16 cellular contexts compared by ENCODE assay signal in genomic region chr1:29800120-29800519, GRCh38.
DNase-seq lines count a peak whose midpoint lies in the region; ATAC-seq and TF ChIP-seq lines count a peak whose summit lies in the region.
"Had no signal": no experiment of that assay in that cellular context is flagged by ENCODE, and none has a peak within 500 bp of the region (broad histone marks: within the 10 kb centered on the region; RNA-seq: fewer than 3 reads in every experiment).

No MANE protein-coding gene starts in this region.

- no peak overlapping the region for H3K27ac Mint-ChIP-seq in stimulated activated effector memory CD8-positive, alpha-beta T cell treated with anti-CD3 and anti-CD28 coated beads, Interleukin-12 subunit alpha, Interleukin-12 subunit beta, amount 100 ng/mL, for 72 hours
- H3K27ac Mint-ChIP-seq in glutamatergic neuron (ENCODE audit: unreplicated experiment), result no peak overlapping the region
- H3K27ac Mint-ChIP-seq: CD8-positive, alpha-beta T cell; GM23338 had no signal

- TF ChIP-seq CTCF in GM13977 (IDR thresholded peaks at IDR 0.05; ENCODE audit: extremely low read depth, insufficient read depth, missing control alignments) (no peak), esophagus muscularis mucosa (IDR thresholded peaks at IDR 0.05) (no peak), glutamatergic neuron (IDR thresholded peaks at IDR 0.05; ENCODE audit: partially characterized antibody, unreplicated experiment) (no peak)

- H3K36me3 ChIP-seq in BLaER1, result no peaks in the 10 kb centered on the region
- H3K36me3 ChIP-seq in esophagus muscularis mucosa, result no peaks in the 10 kb centered on the region
- H3K36me3 ChIP-seq: BE2C had no signal

- no peaks in the 10 kb centered on the region for H3K27me3 ChIP-seq in BLaER1
- H3K27me3 ChIP-seq in esophagus muscularis mucosa, result peaks cover 0 to 46% (median 3%) of the 10 kb centered on the region in 4 donors
- H3K27me3 ChIP-seq: BE2C had no signal

- H4K20me1 ChIP-seq in BLaER1, result no peaks in the 10 kb centered on the region

- TF ChIP-seq POLR2A in esophagus muscularis mucosa (IDR thresholded peaks at IDR 0.05; ENCODE audit: low read depth), result no peak

- H3K27me3 Mint-ChIP-seq in glutamatergic neuron (ENCODE audit: unreplicated experiment), result peaks cover 2% of the 10 kb centered on the region

- H3K4me3 Mint-ChIP-seq in stimulated activated effector memory CD8-positive, alpha-beta T cell treated with anti-CD3 and anti-CD28 coated beads, Interleukin-12 subunit alpha, Interleukin-12 subunit beta, amount 100 ng/mL, for 72 hours, result no peak overlapping the region
- H3K4me3 Mint-ChIP-seq in glutamatergic neuron (ENCODE audit: unreplicated experiment), result no peak overlapping the region
- H3K4me3 Mint-ChIP-seq: CD8-positive, alpha-beta T cell; GM23338 had no signal

- ATAC-seq in stimulated activated effector memory CD8-positive, alpha-beta T cell treated with anti-CD3 and anti-CD28 coated beads, Interleukin-12 subunit alpha, Interleukin-12 subunit beta, amount 100 ng/mL, for 72 hours, result peak; percentile 21
- ATAC-seq in GM19452 (IDR thresholded peaks at IDR 0.05; ENCODE audit: unreplicated experiment), result no peak
- no peak for ATAC-seq in GM18870 (IDR thresholded peaks at IDR 0.05; ENCODE audit: unreplicated experiment)
- ATAC-seq: CD8-positive, alpha-beta T cell; GM23338; PC-3 had no signal

- H3K9me3 Mint-ChIP-seq in stimulated activated effector memory CD8-positive, alpha-beta T cell treated with anti-CD3 and anti-CD28 coated beads, Interleukin-12 subunit alpha, Interleukin-12 subunit beta, amount 100 ng/mL, for 72 hours, result no peaks in the 10 kb centered on the region
- peaks cover 5% of the 10 kb centered on the region for H3K9me3 Mint-ChIP-seq in glutamatergic neuron (ENCODE audit: unreplicated experiment)

- intact Hi-C loops in esophagus muscularis mucosa (cut with DNase I), result no loop called here

- H3K9ac ChIP-seq in BLaER1, result 0 out of 2 replicates have a peak overlapping the region, but pooled peaks have one; percentile 48

- H3K9me3 ChIP-seq in BLaER1 (peaks cover 22% of the 10 kb centered on the region), esophagus muscularis mucosa (peaks cover 0 to 19% (median 17%) of the 10 kb centered on the region in 4 donors)
- H3K9me3 ChIP-seq: BE2C had no signal

- H3K4me1 ChIP-seq in BLaER1 (peaks cover 58% of the 10 kb centered on the region), esophagus muscularis mucosa (peaks cover 0 to 11% (median 8%) of the 10 kb centered on the region in 4 donors)
- H3K4me1 ChIP-seq: BE2C had no signal

- H3K4me2 ChIP-seq in BLaER1, result peak overlapping the region; percentile 82
- H3K4me2 ChIP-seq: GM23338 had no signal

- DNase-seq in GM13977 (ENCODE audit: low spot score) (peak; percentile 3), esophagus muscularis mucosa (ENCODE audit: extremely low spot score) (peak; percentile 89), glutamatergic neuron (no peak)
- DNase-seq in stimulated activated effector memory CD8-positive, alpha-beta T cell treated with anti-CD3 and anti-CD28 coated beads, Interleukin-12 subunit alpha, Interleukin-12 subunit beta, amount 100 ng/mL, for 72 hours (ENCODE audit: low spot score in 2 of 2), result no peak
- DNase-seq: BE2C, DMS79, NCI-H1417 treated with DMSO at 0.1 percent for 48 hours, NCI-H2029 treated with DMSO at 0.1 percent for 48 hours, NCI-H748 treated with DMSO at 0.1 percent for 48 hours had no signal

- TF ChIP-seq EP300 in esophagus muscularis mucosa (IDR thresholded peaks at IDR 0.05), result no peak

- H3K36me3 Mint-ChIP-seq in stimulated activated effector memory CD8-positive, alpha-beta T cell treated with anti-CD3 and anti-CD28 coated beads, Interleukin-12 subunit alpha, Interleukin-12 subunit beta, amount 100 ng/mL, for 72 hours, result no peaks in the 10 kb centered on the region
- peaks cover 20% of the 10 kb centered on the region for H3K36me3 Mint-ChIP-seq in glutamatergic neuron (ENCODE audit: unreplicated experiment)
- H3K36me3 Mint-ChIP-seq: CD8-positive, alpha-beta T cell had no signal

- 0 out of 2 replicates have a peak overlapping the region, but pooled peaks have one; percentile 2 for H3K4me3 ChIP-seq in BLaER1
- H3K4me3 ChIP-seq in esophagus muscularis mucosa, result no peak overlapping the region
- H3K4me3 ChIP-seq: GM23338 had no signal

- in situ Hi-C loops in GM13977 (cut with MboI; ENCODE audit: low pct_unique_long_range_greater_than_20kb, low sequenced_read_pairs, unreplicated experiment), result no loop called here

- no peaks in the 10 kb centered on the region for H3K4me1 Mint-ChIP-seq in stimulated activated effector memory CD8-positive, alpha-beta T cell treated with anti-CD3 and anti-CD28 coated beads, Interleukin-12 subunit alpha, Interleukin-12 subunit beta, amount 100 ng/mL, for 72 hours
- peaks cover 10% of the 10 kb centered on the region for H3K4me1 Mint-ChIP-seq in glutamatergic neuron (ENCODE audit: low read depth, unreplicated experiment)
- H3K4me1 Mint-ChIP-seq: GM23338 had no signal

- WGBS in esophagus muscularis mucosa, result 93% methylated on average over 5 of the region's 5 CpGs

- H3K27ac ChIP-seq in BLaER1, result peak overlapping the region; percentile 77
- H3K27ac ChIP-seq in esophagus muscularis mucosa (replicated peaks in 1 of 4), result no peak overlapping the region
- H3K27ac ChIP-seq: RWPE1 had no signal

Comparison
In these comparisons a context has a peak if more than half of its experiments do, and no peak if none do; other contexts are left out.
1. DNase-seq: peak in GM13977 (single experiment) and esophagus muscularis mucosa (single experiment); none in stimulated activated effector memory CD8-positive, alpha-beta T cell treated with anti-CD3 and anti-CD28 coated beads, Interleukin-12 subunit alpha, Interleukin-12 subunit beta, amount 100 ng/mL, for 72 hours (0 of 2) and glutamatergic neuron (single experiment).